ENCODE assay signal across 7 cellular contexts in the genomic region with DNA sequence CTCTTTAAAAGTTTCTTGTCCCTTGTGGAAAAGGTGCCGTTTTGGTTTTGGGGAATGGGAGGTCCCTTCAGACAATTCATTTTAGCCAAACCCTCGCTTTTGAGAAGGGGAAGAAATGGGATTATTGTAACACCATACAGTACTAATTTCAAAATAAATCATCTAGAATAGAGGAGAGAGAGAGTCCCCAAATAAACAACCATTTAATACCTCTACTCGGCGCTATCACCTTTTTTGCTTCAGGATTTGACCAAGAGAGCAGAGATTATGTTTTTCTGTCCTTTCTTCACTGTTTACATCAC. TPM values are rescaled to one million over a fixed set of nuclear protein-coding genes. Genes with fewer than 3 reads are reported as not detected.
DNase-seq lines count a peak whose midpoint lies in the region; ATAC-seq and TF ChIP-seq lines count a peak whose summit lies in the region.

No MANE protein-coding gene starts in this region.

- POLR2A ChIA-PET in activated CD4-positive, alpha-beta memory T cell treated with anti-CD3 and anti-CD28 coated beads for 36 hours (lab: Charles Lee), result interaction anchor here (0.5 to 1.4 kb wide), 5 partner anchors 32 to 157 kb away, joined by 3 to 8 read pairs (median 3); a partner anchor contains a TSS

- no peaks in the 10 kb centered on the region for H3K9me3 ChIP-seq in hepatocyte (ENCODE audit: low read depth)
- H3K9me3 ChIP-seq in spleen, result no peaks in the 10 kb centered on the region

- no peaks in the 10 kb centered on the region for H3K27me3 Mint-ChIP-seq in activated CD4-positive, alpha-beta memory T cell treated with anti-CD3 and anti-CD28 coated beads for 36 hours

- TF ChIP-seq CTCF in HFF-Myc (IDR thresholded peaks at IDR 0.05; ENCODE audit: low read depth, low read length, missing control alignments), result no peak
- no peak for TF ChIP-seq CTCF in hepatocyte (IDR thresholded peaks at IDR 0.05; ENCODE audit: poor library complexity)
- no peak for TF ChIP-seq CTCF in spleen (IDR thresholded peaks at IDR 0.05 in 8 of 11, conservative IDR thresholded peaks at IDR 0.05 in 3 of 11)

- H3K27ac Mint-ChIP-seq in activated CD4-positive, alpha-beta memory T cell treated with anti-CD3 and anti-CD28 coated beads for 36 hours, result peak overlapping the region; percentile 93

- peaks cover 8% of the 10 kb centered on the region for H3K36me3 Mint-ChIP-seq in activated CD4-positive, alpha-beta memory T cell treated with anti-CD3 and anti-CD28 coated beads for 36 hours

- H3K27me3 ChIP-seq in hepatocyte, result no peaks in the 10 kb centered on the region
- no peaks in the 10 kb centered on the region for H3K27me3 ChIP-seq in spleen (replicated peaks in 1 of 7)

- H3K79me2 ChIP-seq in hepatocyte, result peaks cover 42% of the 10 kb centered on the region

- WGBS in hepatocyte (ENCODE audit: low lambda C conversion rate, missing lambda C conversion rate), result 28% methylated on average over 4 of the region's 4 CpGs
- WGBS in spleen, 5 donors, result 47 to 68% (median 52%) methylated on average over 4 of the region's 4 CpGs

- H3K4me1 Mint-ChIP-seq in activated CD4-positive, alpha-beta memory T cell treated with anti-CD3 and anti-CD28 coated beads for 36 hours (ENCODE audit: low read depth), result peaks cover 34% of the 10 kb centered on the region

- no peaks in the 10 kb centered on the region for H3K9me3 Mint-ChIP-seq in activated CD4-positive, alpha-beta memory T cell treated with anti-CD3 and anti-CD28 coated beads for 36 hours

- no peaks in the 10 kb centered on the region for H3K36me3 ChIP-seq in hepatocyte (replicated peaks; ENCODE audit: insufficient read depth, low read depth)
- H3K36me3 ChIP-seq in spleen, result no peaks in the 10 kb centered on the region

- peak overlapping the region; percentile 86 for H2AFZ ChIP-seq in hepatocyte

- H3K4me2 ChIP-seq in hepatocyte, result peak overlapping the region; percentile 88

- no peak for DNase-seq in HFF-Myc (ENCODE audit: extremely low read depth, low read depth)
- no peak for DNase-seq in activated CD4-positive, alpha-beta memory T cell treated with anti-CD3 and anti-CD28 coated beads for 36 hours
- no peak for DNase-seq in hepatocyte (ENCODE audit: low spot score)
- DNase-seq in spleen, result no peak
- DNase-seq in ureter (ENCODE audit: low spot score), result no peak

- no peaks in the 10 kb centered on the region for H3K9me2 ChIP-seq in hepatocyte (replicated peaks; ENCODE audit: insufficient read depth)

- H3K4me1 ChIP-seq in hepatocyte (ENCODE audit: insufficient read depth) (peaks cover 34% of the 10 kb centered on the region), spleen (peaks cover 37 to 48% (median 46%) of the 10 kb centered on the region in 6 donors)

- CTCF ChIA-PET in activated CD4-positive, alpha-beta memory T cell treated with anti-CD3 and anti-CD28 coated beads for 36 hours (lab: Charles Lee), result interaction anchor here (0.5 to 0.7 kb wide), 2 partner anchors 45 to 195 kb away, joined by 3 to 4 read pairs; no protein-coding TSS in a partner anchor

- ATAC-seq in GM19351 (IDR thresholded peaks at IDR 0.05; ENCODE audit: unreplicated experiment) (no peak), esophagus mucosa (no peak)

- H3K4me3 Mint-ChIP-seq in activated CD4-positive, alpha-beta memory T cell treated with anti-CD3 and anti-CD28 coated beads for 36 hours, result peak overlapping the region; percentile 97

- H3K27ac ChIP-seq in hepatocyte (peak overlapping the region; percentile 97), spleen (peak overlapping the region; percentile 86 to 98 (median 95))

- no peak for TF ChIP-seq POLR2A in spleen (IDR thresholded peaks at IDR 0.05)

- H4K20me1 ChIP-seq in hepatocyte (ENCODE audit: insufficient read depth, poor library complexity, severe bottlenecking), result peaks cover 36% of the 10 kb centered on the region

- H3K4me3 ChIP-seq in HFF-Myc (replicated peaks; ENCODE audit: low read depth, low read length) (peak overlapping the region; percentile 77), hepatocyte (peak overlapping the region; percentile 99), spleen (peak overlapping the region in 7 of 8 donors; percentile 79 to 99 (median 90))

- intact Hi-C loops in activated CD4-positive, alpha-beta memory T cell treated with anti-CD3 and anti-CD28 coated beads for 36 hours (cut with micrococcal nuclease), result loop anchor here (1.0 to 5.0 kb wide), 7 partner anchors 134 to 974 kb away; a partner anchor contains a TSS
- intact Hi-C loops in spleen (cut with DNase I; ENCODE audit: low total_unique reads), result no loop called here

RNA-seq across cellular contexts. Expression of a gene that starts 0.8 kb away (rescaled TPM):
- 10 to 100 TPM; 26.6 to 26.8 TPM for total RNA-seq in activated CD4-positive, alpha-beta memory T cell treated with anti-CD3 and anti-CD28 coated beads for 36 hours
- 22.8 and 32.6 TPM in 2 replicates for total RNA-seq in hepatocyte
- 5.8 and 5.9 TPM in 2 replicates for polyA plus RNA-seq in hepatocyte
- total RNA-seq in spleen, result 10 to 100 TPM; 48.9 to 64.2 (median 54.6) TPM
- polyA plus RNA-seq in spleen, result 1 to 10 TPM; 3.9 to 6.3 (median 4.8) TPM
- total RNA-seq in ureter, result 49.1 TPM
- total RNA-seq in esophagus mucosa, result 25.1 TPM
